ENCODE assay signal across 8 cellular contexts in genomic region chr3:196317702-196318467, GRCh38. TPM values are rescaled to one million over a fixed set of nuclear protein-coding genes. Genes with fewer than 3 reads are reported as not detected.
A peak's percentile ranks its signal among the peaks of the same experiment; 100 is the strongest.
DNase-seq lines count a peak whose midpoint lies in the region; ATAC-seq and TF ChIP-seq lines count a peak whose summit lies in the region.

TSS of gene DYNLT2B (minus strand) at chr3:196318240. CDS start at chr3:196318152, 88 bp downstream.

- H3K4me3 ChIP-seq in right cardiac atrium (ENCODE audit: low read length) (peak within 1 kb of the TSS; percentile 74), rectal smooth muscle tissue (ENCODE audit: low read length) (peak within 1 kb of the TSS; percentile 93), aorta (ENCODE audit: low read length in 2 of 2) (peak within 1 kb of the TSS; percentile 81 to 95)

- peak within 1 kb of the TSS; percentile 80 for H3K9ac ChIP-seq in rectal smooth muscle tissue (ENCODE audit: low read length)

- H3K27me3 ChIP-seq in right cardiac atrium (ENCODE audit: control insufficient read depth, insufficient read depth), result no peaks in the 10 kb centered on the region
- no peaks in the 10 kb centered on the region for H3K27me3 ChIP-seq in rectal smooth muscle tissue (ENCODE audit: control insufficient read depth, insufficient read depth, low read length)
- H3K27me3 ChIP-seq in aorta (ENCODE audit: control insufficient read depth in 1 of 2, insufficient read depth in 2 of 2, low read length in 1 of 2), result no peaks in the 10 kb centered on the region

- ATAC-seq in HG02870 (IDR thresholded peaks at IDR 0.05; ENCODE audit: unreplicated experiment) (peak; percentile 81), T-helper 17 cell (peak; percentile 89), right cardiac atrium (peak; percentile 99), aorta (ENCODE audit: low FRiP score) (peak; percentile 98)

- H3K4me1 ChIP-seq in right cardiac atrium (ENCODE audit: control insufficient read depth, insufficient read depth, low read length), result no peaks in the 10 kb centered on the region
- no peaks in the 10 kb centered on the region for H3K4me1 ChIP-seq in rectal smooth muscle tissue (ENCODE audit: control insufficient read depth, insufficient read depth, low read length)
- no peaks in the 10 kb centered on the region for H3K4me1 ChIP-seq in aorta (ENCODE audit: control insufficient read depth in 1 of 2, insufficient read depth in 2 of 2, low read length in 2 of 2)

- peak; percentile 99 for DNase-seq in GM13977 (ENCODE audit: low spot score)
- peak; percentile 64 for DNase-seq in NCI-H1694 (lab: John Stamatoyannopoulos, UW)
- peak; percentile 83 to 86 (median 85) for DNase-seq in T-helper 17 cell
- DNase-seq in right cardiac atrium, result peak; percentile 89 to 96 (median 95)
- peak; percentile 92 to 95 for DNase-seq in aorta

- H3K27me3 Mint-ChIP-seq in T-helper 17 cell, result no peaks in the 10 kb centered on the region

- peak within 1 kb of the TSS; percentile 94 for H3K27ac Mint-ChIP-seq in T-helper 17 cell

- peaks cover 7% of the 10 kb centered on the region for H3K4me1 Mint-ChIP-seq in T-helper 17 cell

- intact Hi-C loops in right cardiac atrium (cut with DNase I) (no loop called here), aorta (cut with DNase I) (no loop called here)

- no peaks in the 10 kb centered on the region for H3K36me3 Mint-ChIP-seq in T-helper 17 cell (ENCODE audit: low read depth)

- WGBS in right cardiac atrium, result under 1% methylated on average over 90 of the region's 90 CpGs
- 0 to 1% methylated on average over 69 to 90 of the region's 90 CpGs for whole genome bisulfite sequencing in aorta, 2 donors

- TF ChIP-seq CTCF in GM13977 (IDR thresholded peaks at IDR 0.05; ENCODE audit: extremely low read depth, insufficient read depth, missing control alignments), result peak; percentile 34

- H3K9me3 ChIP-seq in T-helper 17 cell (ENCODE audit: control insufficient read depth, low read length, poor library complexity, severe bottlenecking), result no peaks in the 10 kb centered on the region
- no peaks in the 10 kb centered on the region for H3K9me3 ChIP-seq in right cardiac atrium (ENCODE audit: control insufficient read depth, low read length)
- no peaks in the 10 kb centered on the region for H3K9me3 ChIP-seq in aorta (ENCODE audit: control insufficient read depth, low read length)

- peak within 1 kb of the TSS; percentile 96 for H3K4me3 Mint-ChIP-seq in T-helper 17 cell

- in situ Hi-C loops in GM13977 (cut with MboI; ENCODE audit: low pct_unique_long_range_greater_than_20kb, low sequenced_read_pairs, unreplicated experiment), result no loop called here

- H3K36me3 ChIP-seq in rectal smooth muscle tissue (ENCODE audit: control insufficient read depth, insufficient read depth, low read length), result no peaks in the 10 kb centered on the region
- no peaks in the 10 kb centered on the region for H3K36me3 ChIP-seq in aorta (ENCODE audit: control insufficient read depth in 1 of 2, insufficient read depth in 2 of 2, low read length in 1 of 2)

- H3K27ac ChIP-seq in angular gyrus (ENCODE audit: low read depth, low read length) (peak within 1 kb of the TSS; percentile 84), right cardiac atrium (ENCODE audit: low read length) (peak within 1 kb of the TSS; percentile 84), rectal smooth muscle tissue (ENCODE audit: low read depth, low read length) (peak within 1 kb of the TSS; percentile 92), aorta (ENCODE audit: low read depth in 1 of 2, low read length in 2 of 2) (peak within 1 kb of the TSS; percentile 38 to 78)

RNA-seq across cellular contexts. Expression of gene DYNLT2B, which starts in this region (rescaled TPM):
- 1 to 10 TPM; 4.8 to 6.8 TPM for total RNA-seq in T-helper 17 cell
- total RNA-seq in right cardiac atrium, result 1 to 10 TPM; 3.6 to 4.7 (median 4.7) TPM
- 8.4 TPM for polyA plus RNA-seq in right cardiac atrium
- total RNA-seq in aorta, result 1 to 10 TPM; 4.7 to 5.3 TPM
- 10 to 100 TPM; 10.4 to 14.7 TPM for polyA plus RNA-seq in aorta

Comparison
In these comparisons a context has a peak if more than half of its experiments do, and no peak if none do; other contexts are left out.
1. Peak in every context shown above with its lines: DNase-seq, ATAC-seq, H3K4me3 ChIP-seq and H3K27ac ChIP-seq.